ENCODE assay signal across 28 cellular contexts in the genomic region with DNA sequence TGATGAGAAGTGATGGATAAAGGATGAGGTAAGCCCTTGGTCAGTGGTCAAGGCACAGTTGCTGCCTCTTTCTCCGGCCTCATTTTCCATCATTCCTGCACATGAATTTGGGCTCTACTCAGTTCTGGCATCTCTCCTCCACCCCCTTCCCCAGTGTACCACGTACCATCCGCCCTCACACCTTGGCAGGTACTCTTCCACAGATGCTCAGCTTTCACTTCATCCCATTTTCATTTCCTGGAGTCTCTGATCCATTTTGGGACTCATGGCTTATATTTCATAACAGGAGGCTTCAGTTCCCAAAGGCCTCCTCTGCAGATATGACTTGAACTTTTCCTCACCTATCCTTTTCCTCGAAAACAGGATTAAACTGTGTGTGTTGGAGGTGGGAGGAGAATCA.
"Had no signal": no experiment of that assay in that cellular context is flagged by ENCODE, and none has a peak within 500 bp of the region (broad histone marks: within the 10 kb centered on the region; RNA-seq: fewer than 3 reads in every experiment).

No MANE protein-coding gene starts in this region.

- H3K36me3 Mint-ChIP-seq: stimulated activated effector memory CD8-positive, alpha-beta T cell treated with anti-CD3 and anti-CD28 coated beads, Interleukin-12 subunit alpha, Interleukin-12 subunit beta, amount 100 ng/mL, for 72 hours; stimulated activated memory B cell treated with anti-CD40 and anti-IgM and Interleukin-4, amounts not matched to agents 10 μg/mL and 1 μg/mL and 100 μg/mL, for 72 hours; stimulated activated naive B cell treated with anti-CD40 and anti-IgM and Interleukin-4, amounts not matched to agents 10 μg/mL and 1 μg/mL and 100 μg/mL, for 72 hours; type B pancreatic cell had no signal

- H3K27ac ChIP-seq: stomach, suprapubic skin, testis, thoracic aorta, thyroid gland, tibial artery, tibial nerve, transverse colon, upper lobe of left lung, upper lobe of right lung, uterus, vagina had no signal

- H3K4me1 Mint-ChIP-seq: stimulated activated effector memory CD8-positive, alpha-beta T cell treated with anti-CD3 and anti-CD28 coated beads, Interleukin-12 subunit alpha, Interleukin-12 subunit beta, amount 100 ng/mL, for 72 hours; stimulated activated memory B cell treated with anti-CD40 and anti-IgM and Interleukin-4, amounts not matched to agents 10 μg/mL and 1 μg/mL and 100 μg/mL, for 72 hours; stimulated activated naive B cell treated with anti-CD40 and anti-IgM and Interleukin-4, amounts not matched to agents 10 μg/mL and 1 μg/mL and 100 μg/mL, for 72 hours; stimulated activated naive CD8-positive, alpha-beta T cell treated with anti-CD3 and anti-CD28 coated beads, Interleukin-15, amount 100 ng/mL, for 72 hours had no signal

- H3K9me3 ChIP-seq: stomach, suprapubic skin, testis, thoracic aorta, thyroid gland, tibial artery, tibial nerve, transverse colon, upper lobe of left lung, upper lobe of right lung, uterus, vagina had no signal

- H3K9me3 Mint-ChIP-seq: stimulated activated memory B cell treated with anti-CD40 and anti-IgM and Interleukin-4, amounts not matched to agents 10 μg/mL and 1 μg/mL and 100 μg/mL, for 72 hours; stimulated activated naive B cell treated with anti-CD40 and anti-IgM and Interleukin-4, amounts not matched to agents 10 μg/mL and 1 μg/mL and 100 μg/mL, for 72 hours; stimulated activated naive CD8-positive, alpha-beta T cell treated with anti-CD3 and anti-CD28 coated beads, Interleukin-15, Interleukin-2, amounts not matched to agents 100 ng/mL and 50 ng/mL, for 24 hours; type B pancreatic cell had no signal

- H3K27ac Mint-ChIP-seq: stimulated activated effector memory CD8-positive, alpha-beta T cell treated with anti-CD3 and anti-CD28 coated beads, Interleukin-12 subunit alpha, Interleukin-12 subunit beta, amount 100 ng/mL, for 72 hours; stimulated activated memory B cell treated with anti-CD40 and anti-IgM and Interleukin-4, amounts not matched to agents 10 μg/mL and 1 μg/mL and 100 μg/mL, for 72 hours; stimulated activated naive B cell treated with anti-CD40 and anti-IgM and Interleukin-4, amounts not matched to agents 10 μg/mL and 1 μg/mL and 100 μg/mL, for 72 hours; stimulated activated naive CD8-positive, alpha-beta T cell treated with anti-CD3 and anti-CD28 coated beads, Interleukin-15, amount 100 ng/mL, for 72 hours; stimulated activated naive CD8-positive, alpha-beta T cell treated with anti-CD3 and anti-CD28 coated beads, Interleukin-15, Interleukin-2, amounts not matched to agents 100 ng/mL and 50 ng/mL, for 24 hours; type B pancreatic cell had no signal

- H3K4me1 ChIP-seq: suprapubic skin, testis, thyroid gland, tibial nerve, transverse colon, upper lobe of left lung, upper lobe of right lung, uterus, vagina had no signal

- H3K27me3 Mint-ChIP-seq: stimulated activated memory B cell treated with anti-CD40 and anti-IgM and Interleukin-4, amounts not matched to agents 10 μg/mL and 1 μg/mL and 100 μg/mL, for 72 hours; stimulated activated naive B cell treated with anti-CD40 and anti-IgM and Interleukin-4, amounts not matched to agents 10 μg/mL and 1 μg/mL and 100 μg/mL, for 72 hours; stimulated activated naive CD8-positive, alpha-beta T cell treated with anti-CD3 and anti-CD28 coated beads, Interleukin-15, amount 100 ng/mL, for 72 hours; stimulated activated naive CD8-positive, alpha-beta T cell treated with anti-CD3 and anti-CD28 coated beads, Interleukin-15, Interleukin-2, amounts not matched to agents 100 ng/mL and 50 ng/mL, for 24 hours had no signal

- DNase-seq: stimulated activated CD4-positive, alpha-beta T cell treated with anti-CD3 and anti-CD28 coated beads, Interleukin-2, amount 100 ng/mL, for 48 hours; stimulated activated CD4-positive, alpha-beta T cell treated with anti-CD3 and anti-CD28 coated beads, Interleukin-4, amount 100 ng/mL, for 1 hour; stimulated activated CD4-positive, alpha-beta T cell treated with anti-CD3 and anti-CD28 coated beads, Interleukin-4, amount 100 ng/mL, for 24 hours; stimulated activated CD4-positive, alpha-beta T cell treated with anti-CD3 and anti-CD28 coated beads, Interleukin-4, amount 100 ng/mL, for 4 hours; stimulated activated CD8-positive, alpha-beta memory T cell treated with anti-CD3 and anti-CD28 coated beads, Interleukin-4, amount 100 ng/mL, for 48 hours; stimulated activated naive B cell treated with anti-CD40 and anti-IgM and Interleukin-4, amounts not matched to agents 10 μg/mL and 1 μg/mL and 100 μg/mL, for 72 hours; stimulated activated naive CD4-positive, alpha-beta T cell; stimulated activated naive CD4-positive, alpha-beta T cell treated with Interleukin-2 at 50 U/mL for 16 hours; stimulated activated naive CD8-positive, alpha-beta T cell treated with anti-CD3 and anti-CD28 coated beads, Interleukin-15, amount 100 ng/mL, for 72 hours; stimulated activated naive CD8-positive, alpha-beta T cell treated with anti-CD3 and anti-CD28 coated beads, Interleukin-15, Interleukin-2, amounts not matched to agents 100 U/mL and 50 U/mL, for 24 hours; stomach; substantia nigra; testis; thyroid gland; tibial artery; transverse colon; trophoblast cell; upper lobe of left lung; upper lobe of right lung; uterus had no signal

- H3K36me3 ChIP-seq: stomach, suprapubic skin, thoracic aorta, thyroid gland, tibial artery, tibial nerve, transverse colon, upper lobe of left lung, upper lobe of right lung, uterus, vagina had no signal

- H3K4me3 Mint-ChIP-seq: stimulated activated effector memory CD8-positive, alpha-beta T cell treated with anti-CD3 and anti-CD28 coated beads, Interleukin-12 subunit alpha, Interleukin-12 subunit beta, amount 100 ng/mL, for 72 hours; stimulated activated memory B cell treated with anti-CD40 and anti-IgM and Interleukin-4, amounts not matched to agents 10 μg/mL and 1 μg/mL and 100 μg/mL, for 72 hours; stimulated activated naive B cell treated with anti-CD40 and anti-IgM and Interleukin-4, amounts not matched to agents 10 μg/mL and 1 μg/mL and 100 μg/mL, for 72 hours; stimulated activated naive CD8-positive, alpha-beta T cell treated with anti-CD3 and anti-CD28 coated beads, Interleukin-15, amount 100 ng/mL, for 72 hours; stimulated activated naive CD8-positive, alpha-beta T cell treated with anti-CD3 and anti-CD28 coated beads, Interleukin-15, Interleukin-2, amounts not matched to agents 100 ng/mL and 50 ng/mL, for 24 hours; type B pancreatic cell had no signal

- H3K27me3 ChIP-seq: stomach, suprapubic skin, testis, thyroid gland, tibial artery, tibial nerve, transverse colon, upper lobe of left lung, upper lobe of right lung, uterus, vagina had no signal

- H3K4me3 ChIP-seq: stomach, suprapubic skin, testis, thoracic aorta, thyroid gland, tibial artery, tibial nerve, transverse colon, upper lobe of left lung, upper lobe of right lung, uterus, vagina had no signal
